ENCODE assay signal across 14 cellular contexts in the genomic region with DNA sequence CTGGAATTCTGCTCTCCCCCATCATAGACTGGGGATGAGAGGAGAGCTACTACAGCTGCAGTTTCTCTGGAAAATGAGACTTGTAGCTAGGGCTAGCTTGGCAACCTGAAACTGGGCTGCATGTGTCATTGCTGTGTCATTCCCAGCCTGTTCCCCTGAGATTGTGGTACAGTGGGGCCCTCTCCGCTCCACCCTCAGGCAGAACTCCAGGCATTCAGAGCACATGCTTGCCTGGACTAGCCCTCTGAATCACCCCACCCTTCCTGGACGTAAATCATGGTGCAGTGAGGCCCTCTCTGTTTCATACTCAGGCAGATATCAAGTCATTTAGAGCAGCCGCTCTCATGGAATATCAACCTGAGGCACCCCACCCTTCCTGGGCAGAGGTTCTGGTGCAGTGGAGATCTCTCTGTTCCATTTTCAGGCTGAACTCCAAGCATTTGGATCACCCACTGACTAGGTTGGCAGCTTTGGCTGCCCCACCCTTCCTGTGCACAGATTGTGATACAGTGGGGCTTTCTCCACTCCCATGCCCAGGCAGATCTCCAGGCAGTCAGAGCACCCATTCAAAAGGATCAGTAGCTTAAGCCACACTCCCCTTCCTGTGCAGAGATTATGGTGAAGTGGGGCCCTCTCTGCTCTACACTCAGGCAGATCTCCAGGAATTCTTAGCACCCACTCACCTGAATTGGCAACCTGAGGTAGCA.
DNase-seq lines count a peak whose midpoint lies in the region; ATAC-seq and TF ChIP-seq lines count a peak whose summit lies in the region.
"Had no signal": no experiment of that assay in that cellular context is flagged by ENCODE, and none has a peak within 500 bp of the region (broad histone marks: within the 10 kb centered on the region; RNA-seq: fewer than 3 reads in every experiment).

No MANE protein-coding gene starts in this region.

- intact Hi-C loops in body of pancreas (cut with DNase I): no loop called here

- TF ChIP-seq POLR2A in body of pancreas (IDR thresholded peaks at IDR 0.05): no peak

- no peaks in the 10 kb centered on the region for H3K27me3 ChIP-seq in body of pancreas

- TF ChIP-seq CTCF in astrocyte of the spinal cord (IDR thresholded peaks at IDR 0.05; ENCODE audit: low read depth, low read length) (no peak), body of pancreas (IDR thresholded peaks at IDR 0.05) (no peak)

- no peaks in the 10 kb centered on the region for H3K4me1 ChIP-seq in body of pancreas
- H3K4me1 ChIP-seq: psoas muscle had no signal

- ATAC-seq in GM19467 (IDR thresholded peaks at IDR 0.05; ENCODE audit: unreplicated experiment) (no peak), GM18907 (IDR thresholded peaks at IDR 0.05; ENCODE audit: unreplicated experiment) (no peak), body of pancreas (no peak), GM18867 (IDR thresholded peaks at IDR 0.05; ENCODE audit: unreplicated experiment) (no peak)

- WGBS in body of pancreas, 2 donors: 50 to 68% methylated on average over 1 to 3 of the region's 3 CpGs

- no peaks in the 10 kb centered on the region for H3K36me3 ChIP-seq in body of pancreas (replicated peaks in 1 of 2; ENCODE audit: insufficient read depth in 1 of 2, low read depth in 2 of 2)

- H3K27ac ChIP-seq in body of pancreas: no peak overlapping the region
- H3K27ac ChIP-seq: psoas muscle had no signal

- peak; percentile 12 for DNase-seq in AG08395 (ENCODE audit: low spot score)
- peak; percentile 90 for DNase-seq in HT1080 (ENCODE audit: low read depth)
- peak; percentile 41 for DNase-seq in astrocyte of the spinal cord (ENCODE audit: low read depth, low spot score)
- peak; percentile 23 for DNase-seq in iris pigment epithelial cell (ENCODE audit: low read depth)
- no peak for DNase-seq in body of pancreas
- DNase-seq: CD4-positive, alpha-beta memory T cell; glutamatergic neuron; psoas muscle; stimulated activated CD4-positive, alpha-beta T cell treated with anti-CD3 and anti-CD28 coated beads, Interleukin-12 subunit alpha, Interleukin-12 subunit beta, amount 100 ng/mL, for 4 hours; stimulated activated naive CD4-positive, alpha-beta T cell treated with Interleukin-2 at 50 U/mL for 16 hours had no signal

- H3K4me3 ChIP-seq in astrocyte of the spinal cord (ENCODE audit: low read depth, low read length) (no peak overlapping the region), body of pancreas (no peak overlapping the region)
- H3K4me3 ChIP-seq: GM23338, psoas muscle had no signal

- in situ Hi-C loops in astrocyte of the spinal cord (cut with HindIII; ENCODE audit: low sequenced_read_pairs): no loop called here

- peaks cover 0 to 9% (median 0%) of the 10 kb centered on the region in 3 donors for H3K9me3 ChIP-seq in body of pancreas

Comparison
In these comparisons a context has a peak if more than half of its experiments do, and no peak if none do; other contexts are left out.
1. DNase-seq: peak in AG08395 (single experiment), HT1080 (single experiment), astrocyte of the spinal cord (single experiment) and iris pigment epithelial cell (single experiment); none in body of pancreas (0 of 4).